29 cellular contexts compared by ENCODE assay signal in genomic region chr7:107113866-107114265, GRCh38.
"Had no signal": no experiment of that assay in that cellular context is flagged by ENCODE, and none has a peak within 500 bp of the region (broad histone marks: within the 10 kb centered on the region; RNA-seq: fewer than 3 reads in every experiment).

No MANE protein-coding gene starts in this region.

- DNase-seq: effector CD8-positive, alpha-beta T cell; endodermal cell; foreskin keratinocyte; heart left ventricle; kidney; left colon; mesenchymal stem cell; midbrain; naive thymus-derived CD8-positive, alpha-beta T cell; occipital lobe; ovary; posterior cingulate gyrus; psoas muscle; retina; stimulated activated CD4-positive, alpha-beta T cell treated with anti-CD3 and anti-CD28 coated beads, Interleukin-12 subunit alpha, Interleukin-12 subunit beta, amount 100 ng/mL, for 4 hours; stimulated activated CD4-positive, alpha-beta T cell treated with anti-CD3 and anti-CD28 coated beads, Interleukin-1b, Interleukin-23, amount 100 ng/mL, for 48 hours; stimulated activated CD4-positive, alpha-beta T cell treated with anti-CD3 and anti-CD28 coated beads, Interleukin-4, amount 100 ng/mL, for 1 hour; stimulated activated CD8-positive, alpha-beta memory T cell treated with anti-CD3 and anti-CD28 coated beads, Interleukin-4, amount 100 ng/mL, for 48 hours; stimulated activated naive CD4-positive, alpha-beta T cell; stomach; thyroid gland; trophoblast cell had no signal

- H3K9me3 ChIP-seq: esophagus muscularis mucosa, gastroesophageal sphincter, heart left ventricle, ovary, psoas muscle, stomach, thyroid gland, vagina had no signal

- H3K4me1 ChIP-seq: psoas muscle, vagina had no signal

- H3K36me3 ChIP-seq: esophagus muscularis mucosa, gastroesophageal sphincter, heart left ventricle, ovary, stomach, thyroid gland, vagina had no signal

- ATAC-seq: foreskin keratinocyte; gastroesophageal sphincter; left colon; naive thymus-derived CD8-positive, alpha-beta T cell; psoas muscle; sciatic nerve had no signal

- H3K27ac ChIP-seq: epithelial cell of prostate, esophagus muscularis mucosa, foreskin keratinocyte, gastroesophageal sphincter, heart left ventricle, hepatocyte, ovary, psoas muscle, stomach, thyroid gland, vagina had no signal

- H3K27me3 ChIP-seq: esophagus muscularis mucosa, gastroesophageal sphincter, heart left ventricle, hepatocyte, ovary, stomach, thyroid gland, vagina had no signal

- H3K4me3 ChIP-seq: esophagus muscularis mucosa, gastroesophageal sphincter, heart left ventricle, hepatocyte, ovary, psoas muscle, smooth muscle cell, stomach, thyroid gland, vagina had no signal
